In the genomic region with DNA sequence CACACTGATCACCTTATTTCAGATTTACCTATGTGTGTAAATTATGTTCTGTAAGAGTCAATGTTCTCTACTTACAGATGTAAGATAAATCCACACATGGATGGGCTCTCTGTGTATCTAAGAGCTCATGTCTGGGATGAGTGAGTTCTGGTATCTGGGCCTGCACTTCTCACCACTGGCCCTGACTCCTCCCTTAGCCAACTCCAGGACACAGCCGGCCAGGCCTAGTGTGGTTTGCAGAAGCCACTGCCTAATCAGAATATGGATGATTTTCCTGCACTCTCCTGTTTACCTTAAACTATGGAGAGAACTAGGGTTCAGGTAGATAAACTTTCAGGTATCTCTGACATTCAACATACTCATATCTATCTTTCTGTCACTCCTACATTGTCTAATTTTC, we compare ENCODE assay signal across 25 cellular contexts.
"Had no signal": no experiment of that assay in that cellular context is flagged by ENCODE, and none has a peak within 500 bp of the region (broad histone marks: within the 10 kb centered on the region; RNA-seq: fewer than 3 reads in every experiment).

No MANE protein-coding gene starts in this region.

- H3K4me3 ChIP-seq: colonic mucosa, gastroesophageal sphincter, heart left ventricle, hepatocyte, left ventricle myocardium inferior, lower lobe of right lung, prostate gland, right atrium auricular region, sigmoid colon, spleen, thoracic aorta, tibial nerve, upper lobe of left lung had no signal

- H3K79me2 ChIP-seq: hepatocyte had no signal

- DNase-seq: colonic mucosa; effector CD8-positive, alpha-beta T cell; endodermal cell; foreskin keratinocyte; heart left ventricle; kidney; left cardiac atrium; left ventricle myocardium inferior; lower lobe of right lung; naive thymus-derived CD4-positive, alpha-beta T cell; nephron progenitor cell; nucleus accumbens; sigmoid colon; spleen; stimulated activated CD4-positive, alpha-beta T cell treated with anti-CD3 and anti-CD28 coated beads, Interleukin-2, amount 100 ng/mL, for 48 hours; stimulated activated naive B cell treated with anti-CD40 and anti-IgM and Interleukin-4, amounts not matched to agents 10 μg/mL and 1 μg/mL and 100 μg/mL, for 72 hours; upper lobe of left lung had no signal

- H3K4me2 ChIP-seq: hepatocyte had no signal

- H3K4me1 ChIP-seq: colonic mucosa, foreskin keratinocyte, gastroesophageal sphincter, heart left ventricle, lower lobe of right lung, prostate gland, sigmoid colon, tibial nerve, upper lobe of left lung had no signal

- H3K9me3 ChIP-seq: colonic mucosa, gastroesophageal sphincter, heart left ventricle, left ventricle myocardium inferior, lower lobe of right lung, prostate gland, right atrium auricular region, sigmoid colon, spleen, thoracic aorta, tibial nerve, upper lobe of left lung had no signal

- H3K27ac ChIP-seq: colonic mucosa, epithelial cell of prostate, foreskin keratinocyte, gastroesophageal sphincter, heart left ventricle, hepatocyte, left ventricle myocardium inferior, lower lobe of right lung, prostate gland, right atrium auricular region, sigmoid colon, spleen, thoracic aorta, tibial nerve, upper lobe of left lung had no signal

- H3K36me3 ChIP-seq: colonic mucosa, gastroesophageal sphincter, heart left ventricle, left ventricle myocardium inferior, lower lobe of right lung, prostate gland, right atrium auricular region, sigmoid colon, spleen, thoracic aorta, tibial nerve, upper lobe of left lung had no signal

- ATAC-seq: esophagus mucosa; foreskin keratinocyte; gastroesophageal sphincter; heart left ventricle; lower lobe of right lung; naive thymus-derived CD4-positive, alpha-beta T cell; stimulated activated naive B cell treated with anti-CD40 and anti-IgM and Interleukin-4, amounts not matched to agents 10 μg/mL and 1 μg/mL and 100 μg/mL, for 72 hours had no signal

- H2AFZ ChIP-seq: hepatocyte had no signal
